ENCODE assay signal across 11 cellular contexts in the genomic region with DNA sequence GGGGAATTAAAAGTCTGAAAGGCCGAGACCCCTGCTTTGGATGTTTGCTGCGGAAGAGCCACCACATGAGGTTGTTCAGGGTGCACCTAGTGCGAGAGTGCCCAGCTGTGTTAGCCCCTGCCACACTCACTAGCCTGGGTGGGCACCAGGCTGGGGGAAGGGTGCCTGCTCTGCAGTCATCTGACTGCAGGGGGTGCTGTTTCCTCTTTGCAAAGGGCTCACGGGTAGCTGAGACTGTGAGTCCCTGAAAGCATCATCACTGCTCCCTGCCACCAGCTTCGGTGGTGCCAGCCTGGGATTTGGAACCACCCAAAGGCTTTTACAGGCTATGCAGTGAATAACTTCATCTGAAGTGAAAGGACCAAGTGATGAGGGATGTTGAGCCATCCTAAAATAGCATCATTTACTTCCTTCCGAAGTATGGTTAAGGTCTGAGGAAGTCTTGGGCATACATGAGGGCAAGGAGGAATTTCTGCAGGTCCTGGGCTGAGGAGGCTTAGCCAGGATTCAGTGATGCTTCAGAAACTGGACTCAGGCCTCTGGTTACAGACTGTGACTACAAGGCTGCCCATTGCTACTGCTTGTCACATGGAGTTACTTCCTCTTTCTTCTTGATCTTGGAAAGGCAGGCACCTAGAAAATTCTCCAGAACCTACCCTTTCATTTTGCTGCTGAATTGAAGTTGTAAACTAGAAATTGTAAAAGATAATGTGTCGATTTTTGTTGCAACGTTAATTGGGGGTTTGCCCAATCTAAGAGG.
A peak's percentile ranks its signal among the peaks of the same experiment; 100 is the strongest.
DNase-seq lines count a peak whose midpoint lies in the region; ATAC-seq and TF ChIP-seq lines count a peak whose summit lies in the region.
"Had no signal": no experiment of that assay in that cellular context is flagged by ENCODE, and none has a peak within 500 bp of the region (broad histone marks: within the 10 kb centered on the region; RNA-seq: fewer than 3 reads in every experiment).

No MANE protein-coding gene starts in this region.

- H3K27ac Mint-ChIP-seq in activated CD4-positive, alpha-beta T cell treated with anti-CD3 and anti-CD28 coated beads for 36 hours: no peak overlapping the region
- no peak overlapping the region for H3K27ac Mint-ChIP-seq in neural progenitor cell
- H3K27ac Mint-ChIP-seq: CD4-positive, CD25-positive, alpha-beta regulatory T cell had no signal

- H3K9me3 ChIP-seq in HEK293 (ENCODE audit: control insufficient read depth, insufficient read depth, low read depth, low read length) (no peaks in the 10 kb centered on the region), SJCRH30 (replicated peaks) (no peaks in the 10 kb centered on the region), neural progenitor cell (ENCODE audit: low read depth) (peaks cover 9% of the 10 kb centered on the region), thyroid gland (no peaks in the 10 kb centered on the region)

- DNase-seq in activated CD4-positive, alpha-beta T cell treated with anti-CD3 and anti-CD28 coated beads for 36 hours: peak; percentile 9
- DNase-seq in activated CD4-positive, alpha-beta T cell treated with anti-CD3 and anti-CD28 coated beads, Interleukin-2, amount 50 U/mL, for 1 hour: no peak
- DNase-seq in SJCRH30 (peak; percentile 10 to 48), neural progenitor cell (ENCODE audit: low spot score) (peak; percentile 47), thyroid gland (no peak)
- no peak for DNase-seq in stimulated activated CD4-positive, alpha-beta T cell treated with anti-CD3 and anti-CD28 coated beads, Interleukin-4, amount 100 ng/mL, for 24 hours
- DNase-seq: activated CD4-positive, alpha-beta T cell treated with anti-CD3 and anti-CD28 coated beads, Interleukin-2, amount 50 U/mL, for 4 hours; CD4-positive, CD25-positive, alpha-beta regulatory T cell had no signal

- H3K9ac ChIP-seq in neural progenitor cell: no peak overlapping the region

- CTCF ChIA-PET in activated CD4-positive, alpha-beta T cell treated with anti-CD3 and anti-CD28 coated beads for 36 hours (lab: Charles Lee): no interaction called here
- CTCF ChIA-PET in HEK293 (lab: Yijun Ruan, JAX): interaction anchor here (0.5 to 1.3 kb wide), 5 partner anchors 10 to 1445 kb away, joined by 3 to 10 read pairs (median 3); no protein-coding TSS in a partner anchor

- no peaks in the 10 kb centered on the region for H3K4me1 Mint-ChIP-seq in activated CD4-positive, alpha-beta T cell treated with anti-CD3 and anti-CD28 coated beads for 36 hours
- H3K4me1 Mint-ChIP-seq in neural progenitor cell: no peaks in the 10 kb centered on the region
- H3K4me1 Mint-ChIP-seq: CD4-positive, CD25-positive, alpha-beta regulatory T cell had no signal

- no peak overlapping the region for H3K4me3 Mint-ChIP-seq in activated CD4-positive, alpha-beta T cell treated with anti-CD3 and anti-CD28 coated beads for 36 hours
- H3K4me3 Mint-ChIP-seq in neural progenitor cell: no peak overlapping the region
- H3K4me3 Mint-ChIP-seq: CD4-positive, CD25-positive, alpha-beta regulatory T cell had no signal

- TF ChIP-seq CTCF in HEK293 (tag by site-specific recombination; IDR thresholded peaks at IDR 0.05): 0 out of 2 replicates have a peak, but pooled peaks have one; percentile 13
- TF ChIP-seq CTCF in neural progenitor cell (IDR thresholded peaks at IDR 0.05): peak; percentile 59
- TF ChIP-seq CTCF in thyroid gland (IDR thresholded peaks at IDR 0.05): no peak

- H3K36me3 Mint-ChIP-seq in activated CD4-positive, alpha-beta T cell treated with anti-CD3 and anti-CD28 coated beads for 36 hours (ENCODE audit: low read depth): no peaks in the 10 kb centered on the region
- H3K36me3 Mint-ChIP-seq in neural progenitor cell: no peaks in the 10 kb centered on the region
- H3K36me3 Mint-ChIP-seq: CD4-positive, CD25-positive, alpha-beta regulatory T cell had no signal

- H3K4me3 ChIP-seq in HEK293 (ENCODE audit: low read depth, low read length): no peak overlapping the region
- no peak overlapping the region for H3K4me3 ChIP-seq in SJCRH30
- H3K4me3 ChIP-seq in neural progenitor cell: no peak overlapping the region
- no peak overlapping the region for H3K4me3 ChIP-seq in thyroid gland (replicated peaks in 1 of 3)

- H3K79me2 ChIP-seq in neural progenitor cell (ENCODE audit: low read depth): no peaks in the 10 kb centered on the region

- H3K36me3 ChIP-seq in HEK293 (ENCODE audit: control insufficient read depth in 2 of 2, insufficient read depth in 1 of 2, low read length in 2 of 2) (no peaks in the 10 kb centered on the region), SJCRH30 (no peaks in the 10 kb centered on the region), neural progenitor cell (no peaks in the 10 kb centered on the region), thyroid gland (no peaks in the 10 kb centered on the region)

- intact Hi-C loops in activated CD4-positive, alpha-beta T cell treated with anti-CD3 and anti-CD28 coated beads for 36 hours (cut with DNase I, micrococcal nuclease): loop anchor here in 1 of 2 experiments (1.0 to 5.0 kb wide), 2 partner anchors 203 to 274 kb away; no protein-coding TSS in a partner anchor
- intact Hi-C loops in thyroid gland (cut with DNase I): no loop called here

- WGBS in thyroid gland, 2 donors: 68 to 74% methylated on average over 7 to 8 of the region's 8 CpGs

- POLR2A ChIA-PET in activated CD4-positive, alpha-beta T cell treated with anti-CD3 and anti-CD28 coated beads for 36 hours (lab: Charles Lee): no interaction called here
- POLR2A ChIA-PET in HEK293 (lab: Yijun Ruan, JAX): no interaction called here

- H3F3A ChIP-seq in neural progenitor cell (ENCODE audit: low read depth): no peaks in the 10 kb centered on the region

- ATAC-seq in activated CD4-positive, alpha-beta T cell treated with anti-CD3 and anti-CD28 coated beads for 36 hours: no peak
- no peak for ATAC-seq in HG02610 (IDR thresholded peaks at IDR 0.05; ENCODE audit: unreplicated experiment)

- H3K9me3 Mint-ChIP-seq in activated CD4-positive, alpha-beta T cell treated with anti-CD3 and anti-CD28 coated beads for 36 hours (ENCODE audit: low read depth): no peaks in the 10 kb centered on the region
- H3K9me3 Mint-ChIP-seq in neural progenitor cell: no peaks in the 10 kb centered on the region

- H4K20me1 ChIP-seq in neural progenitor cell (ENCODE audit: low read depth): no peaks in the 10 kb centered on the region

- H3K27ac ChIP-seq in HEK293 (ENCODE audit: extremely low read depth, low read depth, low read length) (no peak overlapping the region), SJCRH30 (no peak overlapping the region), neural progenitor cell (no peak overlapping the region), thyroid gland (no peak overlapping the region)
- H3K27ac ChIP-seq: epithelial cell of prostate had no signal

- H3K4me2 ChIP-seq in neural progenitor cell: no peak overlapping the region

- H3K4me1 ChIP-seq in HEK293 (ENCODE audit: control insufficient read depth, insufficient read depth, low read length) (no peaks in the 10 kb centered on the region), SJCRH30 (no peaks in the 10 kb centered on the region), neural progenitor cell (no peaks in the 10 kb centered on the region), thyroid gland (no peaks in the 10 kb centered on the region)

- no peak for TF ChIP-seq POLR2A in thyroid gland (IDR thresholded peaks at IDR 0.05)

- H3K27me3 Mint-ChIP-seq in activated CD4-positive, alpha-beta T cell treated with anti-CD3 and anti-CD28 coated beads for 36 hours: no peaks in the 10 kb centered on the region
- H3K27me3 Mint-ChIP-seq in neural progenitor cell (ENCODE audit: insufficient read depth, low read depth): no peaks in the 10 kb centered on the region
- H3K27me3 Mint-ChIP-seq: CD4-positive, CD25-positive, alpha-beta regulatory T cell had no signal

- H3K27me3 ChIP-seq in SJCRH30: 0 out of 2 replicates have a peak, but pooled peaks cover 2% of the 10 kb centered on the region
- H3K27me3 ChIP-seq in neural progenitor cell: no peaks in the 10 kb centered on the region
- no peaks in the 10 kb centered on the region for H3K27me3 ChIP-seq in thyroid gland

- no peak overlapping the region for H2AFZ ChIP-seq in neural progenitor cell (replicated peaks)

TF ChIP-seq in HEK293, 187 proteins besides CTCF, POLR2A, EP300 and RAD21 (continues in another document):
- TF ChIP-seq ZNF555 (tag by site-specific recombination; conservative IDR thresholded peaks at IDR 0.05) (no peak), EGR2 (tag by site-specific recombination; IDR thresholded peaks at IDR 0.05; ENCODE audit: low read depth) (no peak), ZBTB17 (tag by site-specific recombination; IDR thresholded peaks at IDR 0.05) (no peak), TSHZ1 (tag by site-specific recombination; IDR thresholded peaks at IDR 0.05; ENCODE audit: borderline replicate concordance) (no peak), ZNF473 (tag by site-specific recombination; IDR thresholded peaks at IDR 0.05) (no peak), ZNF776 (tag by site-specific recombination; IDR thresholded peaks at IDR 0.05; ENCODE audit: borderline replicate concordance) (no peak)

Comparison
In these comparisons a context has a peak if more than half of its experiments do, and no peak if none do; other contexts are left out.
1. DNase-seq: peak in activated CD4-positive, alpha-beta T cell treated with anti-CD3 and anti-CD28 coated beads for 36 hours (single experiment), SJCRH30 (2 of 2) and neural progenitor cell (single experiment); none in activated CD4-positive, alpha-beta T cell treated with anti-CD3 and anti-CD28 coated beads, Interleukin-2, amount 50 U/mL, for 1 hour (single experiment), stimulated activated CD4-positive, alpha-beta T cell treated with anti-CD3 and anti-CD28 coated beads, Interleukin-4, amount 100 ng/mL, for 24 hours (single experiment) and thyroid gland (0 of 2).
2. CTCF ChIP-seq: peak in HEK293 (single experiment) and neural progenitor cell (single experiment); none in thyroid gland (0 of 6).